In genomic region chr5:50745221-50745620, GRCh38 we compare ENCODE assay signal across 10 cellular contexts.
A peak's percentile ranks its signal among the peaks of the same experiment; 100 is the strongest.
DNase-seq lines count a peak whose midpoint lies in the region; ATAC-seq and TF ChIP-seq lines count a peak whose summit lies in the region.
"Had no signal": no experiment of that assay in that cellular context is flagged by ENCODE, and none has a peak within 500 bp of the region (broad histone marks: within the 10 kb centered on the region; RNA-seq: fewer than 3 reads in every experiment).

No MANE protein-coding gene starts in this region.

- no TSS peak for BruUV-seq in mammary epithelial cell (replicated peaks; lab: Mats Ljungman, UMichigan)

- intact Hi-C loops in mammary epithelial cell (cut with micrococcal nuclease) = no loop called here

- ATAC-seq in DND-41 (ENCODE audit: insufficient read depth, low read depth) = peak; percentile 17; the same call in 1 of the 3 replicates
- no peak for ATAC-seq in activated CD4-positive, CD25-positive, alpha-beta regulatory T cell treated with anti-CD3 and anti-CD28 coated beads, Interleukin-2, amount 50 U/mL, for 24 hours

- WGBS in mammary epithelial cell (ENCODE audit: low coverage, missing lambda C conversion rate) = 100% methylated on average over 1 of the region's 1 CpG

- H3K4me3 ChIP-seq in DND-41 (ENCODE audit: low read depth in 1 of 2, low read length in 2 of 2) (peak overlapping the region; percentile 26 to 58; a peak in 3 of 4 replicates), MM.1S (ENCODE audit: low read length) (no peak overlapping the region; the same call in 1 of the 2 replicates), mammary epithelial cell (replicated peaks in 1 of 3; ENCODE audit: insufficient read depth in 1 of 3, low read depth in 2 of 3, low read length in 3 of 3) (no peak overlapping the region), rectal smooth muscle tissue (ENCODE audit: low read length) (no peak overlapping the region)

- H3K9me2 ChIP-seq in MM.1S (replicated peaks; ENCODE audit: insufficient read depth, low read length) = no peaks in the 10 kb centered on the region

- H2AFZ ChIP-seq in DND-41 (ENCODE audit: low read depth, low read length) (peak overlapping the region; percentile 71; the same call in 1 of the 2 replicates), MM.1S (ENCODE audit: low read length) (no peak overlapping the region), mammary epithelial cell (ENCODE audit: low read depth, low read length) (no peak overlapping the region)

- DNase-seq in DND-41 (no peak), MM.1S (no peak), mammary epithelial cell (no peak), substantia nigra (lab: John Stamatoyannopoulos, UW) (no peak), HK-2 (ENCODE audit: unreplicated experiment) (no peak), dermis blood vessel endothelial cell (no peak)
- DNase-seq: effector CD8-positive, alpha-beta T cell; stimulated activated CD8-positive, alpha-beta memory T cell treated with anti-CD3 and anti-CD28 coated beads, Interleukin-4, amount 100 ng/mL, for 48 hours had no signal

- in situ Hi-C loops in mammary epithelial cell (cut with MboI; ENCODE audit: low sequenced_read_pairs in 2 of 2) = no loop called here

- H3K4me1 ChIP-seq in DND-41 (ENCODE audit: insufficient read depth, low read length) (peaks cover 76% of the 10 kb centered on the region), MM.1S (ENCODE audit: low read length) (peaks cover 6% of the 10 kb centered on the region; the same call in 1 of the 2 replicates), mammary epithelial cell (ENCODE audit: insufficient read depth, low read length) (peaks cover 3% of the 10 kb centered on the region), rectal smooth muscle tissue (ENCODE audit: control insufficient read depth, insufficient read depth, low read length) (peaks cover 4% of the 10 kb centered on the region)

- H3F3A ChIP-seq in MM.1S (ENCODE audit: insufficient read depth, low read length) = no peaks in the 10 kb centered on the region

- peak overlapping the region; percentile 55 for H3K9ac ChIP-seq in DND-41 (ENCODE audit: low read depth, low read length)
- no peak overlapping the region for H3K9ac ChIP-seq in MM.1S (ENCODE audit: low read length)
- H3K9ac ChIP-seq in mammary epithelial cell (ENCODE audit: insufficient read depth, low read length) = no peak overlapping the region
- no peak overlapping the region for H3K9ac ChIP-seq in rectal smooth muscle tissue (ENCODE audit: low read length)

- no peaks in the 10 kb centered on the region for H3K27me3 ChIP-seq in DND-41 (ENCODE audit: insufficient read depth, low read length, poor library complexity)
- H3K27me3 ChIP-seq in MM.1S (replicated peaks; ENCODE audit: insufficient read depth, low read length) = no peaks in the 10 kb centered on the region
- no peaks in the 10 kb centered on the region for H3K27me3 ChIP-seq in mammary epithelial cell (ENCODE audit: insufficient read depth, low read length)
- H3K27me3 ChIP-seq in rectal smooth muscle tissue (ENCODE audit: control insufficient read depth, insufficient read depth, low read length) = no peaks in the 10 kb centered on the region

- H4K20me1 ChIP-seq in DND-41 (ENCODE audit: insufficient read depth, low read length) (no peaks in the 10 kb centered on the region), MM.1S (ENCODE audit: insufficient read depth, low read length) (no peaks in the 10 kb centered on the region), mammary epithelial cell (ENCODE audit: insufficient read depth, low read length) (no peaks in the 10 kb centered on the region)

- H3K36me3 ChIP-seq in DND-41 (ENCODE audit: insufficient read depth, low read length) (no peaks in the 10 kb centered on the region), MM.1S (replicated peaks; ENCODE audit: insufficient read depth, low read length) (no peaks in the 10 kb centered on the region), mammary epithelial cell (ENCODE audit: insufficient read depth, low read length) (no peaks in the 10 kb centered on the region), rectal smooth muscle tissue (ENCODE audit: control insufficient read depth, insufficient read depth, low read length) (no peaks in the 10 kb centered on the region)

- peak overlapping the region; percentile 93 for H3K27ac ChIP-seq in DND-41 (ENCODE audit: low read length)
- H3K27ac ChIP-seq in MM.1S (ENCODE audit: low read length) = no peak overlapping the region
- no peak overlapping the region for H3K27ac ChIP-seq in mammary epithelial cell (ENCODE audit: insufficient read depth, low read depth, low read length)
- H3K27ac ChIP-seq in rectal smooth muscle tissue (ENCODE audit: low read depth, low read length) = peak overlapping the region; percentile 12
- no peak overlapping the region for H3K27ac ChIP-seq in substantia nigra (ENCODE audit: low read depth, low read length, poor library complexity, severe bottlenecking)

- TF ChIP-seq CTCF in DND-41 (IDR thresholded peaks at IDR 0.05; ENCODE audit: borderline replicate concordance, extremely low read depth, low read length, poor library complexity, severe bottlenecking) (no peak), MM.1S (IDR thresholded peaks at IDR 0.05; ENCODE audit: low read length) (no peak), mammary epithelial cell (conservative IDR thresholded peaks at IDR 0.05 in 1 of 2, IDR thresholded peaks at IDR 0.05 in 1 of 2; ENCODE audit: extremely low read depth in 1 of 2, insufficient read depth in 1 of 2, low read depth in 1 of 2, low read length in 2 of 2) (no peak)

- H3K79me2 ChIP-seq in DND-41 (ENCODE audit: insufficient read depth, low read length) (peaks cover 92% of the 10 kb centered on the region), MM.1S (ENCODE audit: low read length) (peaks cover 20% of the 10 kb centered on the region), mammary epithelial cell (ENCODE audit: insufficient read depth, low read length) (peaks cover 38% of the 10 kb centered on the region)

- CTCF ChIA-PET in mammary epithelial cell (lab: Charles Lee; ENCODE audit: low non-redundant PET) = no interaction called here

- dilution Hi-C loops in mammary epithelial cell (cut with HindIII; ENCODE audit: low sequenced_read_pairs) = no loop called here

- peak overlapping the region; percentile 75 for H3K4me2 ChIP-seq in DND-41 (ENCODE audit: insufficient read depth, low read length)
- H3K4me2 ChIP-seq in MM.1S (ENCODE audit: low read depth, low read length) = peak overlapping the region; percentile 46
- peak overlapping the region; percentile 54 for H3K4me2 ChIP-seq in mammary epithelial cell (ENCODE audit: insufficient read depth, low read depth, low read length)

- H3K9me3 ChIP-seq in DND-41 (ENCODE audit: insufficient read depth, low read length, severe bottlenecking) (no peaks in the 10 kb centered on the region), MM.1S (replicated peaks; ENCODE audit: insufficient read depth, low read length) (no peaks in the 10 kb centered on the region), mammary epithelial cell (replicated peaks; ENCODE audit: insufficient read depth, low read length) (no peaks in the 10 kb centered on the region)

Comparison
In these comparisons a context has a peak if more than half of its experiments do, and no peak if none do; other contexts are left out.
1. H3K27ac ChIP-seq: peak in DND-41 (single experiment) and rectal smooth muscle tissue (single experiment); none in MM.1S (single experiment), mammary epithelial cell (single experiment) and substantia nigra (single experiment).
2. H3K4me3 ChIP-seq: peak in DND-41 (2 of 2); none in MM.1S (single experiment), mammary epithelial cell (0 of 3) and rectal smooth muscle tissue (single experiment).
3. Peak in every context shown above with its lines, with median percentiles within 50 percentile points of each other: H3K4me2 ChIP-seq.